Comparison of ENCODE assay signal across 23 cellular contexts in genomic region chr10:69813632-69814031, GRCh38. TPM values are rescaled to one million over a fixed set of nuclear protein-coding genes. Genes with fewer than 3 reads are reported as not detected.
"Had no signal": no experiment of that assay in that cellular context is flagged by ENCODE, and none has a peak within 500 bp of the region (broad histone marks: within the 10 kb centered on the region; RNA-seq: fewer than 3 reads in every experiment).

No MANE protein-coding gene starts in this region.

- H3K36me3 Mint-ChIP-seq: activated CD4-positive, alpha-beta memory T cell treated with anti-CD3 and anti-CD28 coated beads for 36 hours; activated naive CD8-positive, alpha-beta T cell treated with anti-CD3 and anti-CD28 coated beads, Interleukin-2, amount 10 ng/mL, durations not matched to agents 7 days and 5 days had no signal

- H3K4me1 ChIP-seq: adrenal gland had no signal

- DNase-seq: activated CD4-positive, alpha-beta memory T cell treated with anti-CD3 and anti-CD28 coated beads for 36 hours; activated CD4-positive, alpha-beta T cell treated with anti-CD3 and anti-CD28 coated beads, Interleukin-2, amount 10 ng/mL, durations not matched to agents 7 days and 5 days; activated CD4-positive, CD25-positive, alpha-beta regulatory T cell; activated gamma-delta T cell; activated naive CD4-positive, alpha-beta T cell treated with anti-CD3 and anti-CD28 coated beads, Interleukin-2, amount 50 U/mL, for 16 hours; activated naive CD8-positive, alpha-beta T cell treated with anti-CD3 and anti-CD28 coated beads, Interleukin-2, amount 10 ng/mL, durations not matched to agents 7 days and 5 days; activated T-cell treated with anti-CD3 and anti-CD28 coated beads for 4 hours; activated T-cell treated with anti-CD3 and anti-CD28 coated beads, Interleukin-2, amount 50 U/mL, for 48 hours; adrenal gland; anterior cingulate cortex; cerebellar nuclear complex; MG63; MV-4-11; NCI-H1092 treated with DMSO at 0.1 percent for 48 hours; NCI-H1417 treated with DMSO at 0.1 percent for 48 hours; NCI-H1694; NCI-H2081; NCI-H446; NCI-H524; SHP77 treated with DMSO at 0.1 percent for 48 hours had no signal

- H3K36me3 ChIP-seq: adrenal gland, MG63 had no signal

- H3K27ac ChIP-seq: adrenal gland had no signal

- H3K27me3 Mint-ChIP-seq: activated CD4-positive, alpha-beta memory T cell treated with anti-CD3 and anti-CD28 coated beads for 36 hours; activated naive CD8-positive, alpha-beta T cell treated with anti-CD3 and anti-CD28 coated beads, Interleukin-2, amount 10 ng/mL, durations not matched to agents 7 days and 5 days had no signal

- H3K4me3 Mint-ChIP-seq: activated CD4-positive, alpha-beta memory T cell treated with anti-CD3 and anti-CD28 coated beads for 36 hours; activated CD4-positive, alpha-beta T cell treated with anti-CD3 and anti-CD28 coated beads, Interleukin-2, amount 10 ng/mL, durations not matched to agents 7 days and 5 days; activated naive CD8-positive, alpha-beta T cell treated with anti-CD3 and anti-CD28 coated beads, Interleukin-2, amount 10 ng/mL, durations not matched to agents 7 days and 5 days; activated T-helper 17 cell treated with anti-CD3 and anti-CD28 coated beads, Interleukin-2, amount 50 U/mL, for 72 hours; T-helper 1 cell treated with Interleukin-12 subunit alpha and Interleukin-12 subunit beta and Interleukin-4 antibody, amounts not matched to agents 30 μg/mL and 1 μg/mL, for 36 hours had no signal

- H3K9me3 Mint-ChIP-seq: activated CD4-positive, alpha-beta memory T cell treated with anti-CD3 and anti-CD28 coated beads for 36 hours; activated T-helper 17 cell treated with anti-CD3 and anti-CD28 coated beads, Interleukin-2, amount 50 U/mL, for 72 hours had no signal

- ATAC-seq: activated T-helper 17 cell treated with anti-CD3 and anti-CD28 coated beads, Interleukin-2, amount 50 U/mL, for 72 hours had no signal

- H3K27ac Mint-ChIP-seq: activated CD4-positive, alpha-beta memory T cell treated with anti-CD3 and anti-CD28 coated beads for 36 hours; activated CD4-positive, alpha-beta T cell treated with anti-CD3 and anti-CD28 coated beads, Interleukin-2, amount 10 ng/mL, durations not matched to agents 7 days and 5 days; activated naive CD8-positive, alpha-beta T cell treated with anti-CD3 and anti-CD28 coated beads, Interleukin-2, amount 10 ng/mL, durations not matched to agents 7 days and 5 days; activated T-helper 17 cell treated with anti-CD3 and anti-CD28 coated beads, Interleukin-2, amount 50 U/mL, for 72 hours; T-helper 1 cell treated with Interleukin-12 subunit alpha and Interleukin-12 subunit beta and Interleukin-4 antibody, amounts not matched to agents 30 μg/mL and 1 μg/mL, for 36 hours had no signal

- H3K4me3 ChIP-seq: adrenal gland, MG63 had no signal

- H3K9me3 ChIP-seq: adrenal gland, MG63 had no signal

- H3K27me3 ChIP-seq: adrenal gland, MG63 had no signal

RNA-seq across cellular contexts. Expression of gene COL13A1, which starts 11.9 kb away (rescaled TPM):
- total RNA-seq: activated CD4-positive, alpha-beta memory T cell treated with anti-CD3 and anti-CD28 coated beads for 36 hours; activated CD4-positive, alpha-beta T cell treated with anti-CD3 and anti-CD28 coated beads, Interleukin-2, amount 10 ng/mL, durations not matched to agents 7 days and 5 days; activated CD8-positive, alpha-beta memory T cell treated with anti-CD3 and anti-CD28 coated beads for 36 hours; activated naive CD8-positive, alpha-beta T cell treated with anti-CD3 and anti-CD28 coated beads, Interleukin-2, amount 10 ng/mL, durations not matched to agents 7 days and 5 days; activated T-helper 17 cell treated with anti-CD3 and anti-CD28 coated beads, Interleukin-2, amount 50 U/mL, for 72 hours had no signal
